ENCODE assay signal across 9 cellular contexts in genomic region chr6:159463440-159463839, GRCh38.
DNase-seq lines count a peak whose midpoint lies in the region; ATAC-seq, FAIRE-seq and TF ChIP-seq lines count a peak whose summit lies in the region.
"Had no signal": no experiment of that assay in that cellular context is flagged by ENCODE, and none has a peak within 500 bp of the region (broad histone marks: within the 10 kb centered on the region; RNA-seq: fewer than 3 reads in every experiment).

No MANE protein-coding gene starts in this region.

- peaks cover 29% of the 10 kb centered on the region for H3K4me1 Mint-ChIP-seq in astrocyte (ENCODE audit: low read depth, unreplicated experiment)
- peaks cover 2% of the 10 kb centered on the region for H3K4me1 Mint-ChIP-seq in activated CD4-positive, alpha-beta T cell treated with anti-CD3 and anti-CD28 coated beads, Interleukin-2, amount 10 ng/mL, durations not matched to agents 7 days and 5 days

- H3K36me3 Mint-ChIP-seq in astrocyte (ENCODE audit: low read depth, unreplicated experiment): no peaks in the 10 kb centered on the region
- no peaks in the 10 kb centered on the region for H3K36me3 Mint-ChIP-seq in activated CD4-positive, alpha-beta T cell treated with anti-CD3 and anti-CD28 coated beads, Interleukin-2, amount 10 ng/mL, durations not matched to agents 7 days and 5 days (ENCODE audit: low read depth)

- H3K4me1 ChIP-seq in KMS-11 (ENCODE audit: low read depth, poor library complexity, severe bottlenecking) (peaks cover 8% of the 10 kb centered on the region), astrocyte (ENCODE audit: insufficient read depth, low read length) (no peaks in the 10 kb centered on the region), lower lobe of right lung (no peaks in the 10 kb centered on the region)
- H3K4me1 ChIP-seq: colonic mucosa had no signal

- intact Hi-C loops in lower lobe of right lung (cut with DNase I): no loop called here

- no peaks in the 10 kb centered on the region for H3K9me3 ChIP-seq in astrocyte (ENCODE audit: insufficient read depth, low read depth, low read length)
- no peaks in the 10 kb centered on the region for H3K9me3 ChIP-seq in lower lobe of right lung
- H3K9me3 ChIP-seq: colonic mucosa had no signal

- no peak overlapping the region for H3K27ac Mint-ChIP-seq in astrocyte (ENCODE audit: unreplicated experiment)
- no peak overlapping the region for H3K27ac Mint-ChIP-seq in activated CD4-positive, alpha-beta T cell treated with anti-CD3 and anti-CD28 coated beads, Interleukin-2, amount 10 ng/mL, durations not matched to agents 7 days and 5 days

- H3K36me3 ChIP-seq in KMS-11 (ENCODE audit: insufficient read depth) (no peaks in the 10 kb centered on the region), astrocyte (ENCODE audit: insufficient read depth, low read length) (no peaks in the 10 kb centered on the region), lower lobe of right lung (no peaks in the 10 kb centered on the region)
- H3K36me3 ChIP-seq: colonic mucosa had no signal

- no peak overlapping the region for H3K4me3 Mint-ChIP-seq in astrocyte (ENCODE audit: unreplicated experiment)
- H3K4me3 Mint-ChIP-seq in activated CD4-positive, alpha-beta T cell treated with anti-CD3 and anti-CD28 coated beads, Interleukin-2, amount 10 ng/mL, durations not matched to agents 7 days and 5 days: no peak overlapping the region

- H4K20me1 ChIP-seq in KMS-11 (ENCODE audit: insufficient read depth) (no peaks in the 10 kb centered on the region), astrocyte (ENCODE audit: insufficient read depth, low read length) (no peaks in the 10 kb centered on the region)

- FAIRE-seq in astrocyte (lab: Jason Lieb, UNC): no peak

- H3K4me3 ChIP-seq in KMS-11 (IDR thresholded peaks at IDR 0.05; ENCODE audit: insufficient read depth, low read depth, low read length) (no peak overlapping the region), astrocyte (ENCODE audit: insufficient read depth, low read depth, low read length) (no peak overlapping the region), lower lobe of right lung (no peak overlapping the region)
- H3K4me3 ChIP-seq: colonic mucosa had no signal

- POLR2A ChIA-PET in activated CD4-positive, alpha-beta T cell treated with anti-CD3 and anti-CD28 coated beads, Interleukin-2, amount 10 ng/mL, durations not matched to agents 7 days and 5 days (lab: Charles Lee): no interaction called here

- no peaks in the 10 kb centered on the region for H3K79me2 ChIP-seq in KMS-11 (ENCODE audit: insufficient read depth, low read depth)
- no peaks in the 10 kb centered on the region for H3K79me2 ChIP-seq in astrocyte (ENCODE audit: insufficient read depth, low read length)

- H3K4me2 ChIP-seq in KMS-11: no peak overlapping the region
- no peak overlapping the region for H3K4me2 ChIP-seq in astrocyte (ENCODE audit: low read length)

- no peak overlapping the region for H2AFZ ChIP-seq in KMS-11 (ENCODE audit: low read depth)
- H2AFZ ChIP-seq in astrocyte (ENCODE audit: low read depth, low read length): no peak overlapping the region

- H3K9me3 Mint-ChIP-seq in astrocyte (ENCODE audit: unreplicated experiment): peaks cover 2% of the 10 kb centered on the region
- H3K9me3 Mint-ChIP-seq in activated CD4-positive, alpha-beta T cell treated with anti-CD3 and anti-CD28 coated beads, Interleukin-2, amount 10 ng/mL, durations not matched to agents 7 days and 5 days: no peaks in the 10 kb centered on the region

- no peaks in the 10 kb centered on the region for H3K27me3 Mint-ChIP-seq in astrocyte (ENCODE audit: low read depth, unreplicated experiment)
- peaks cover 12% of the 10 kb centered on the region for H3K27me3 Mint-ChIP-seq in activated CD4-positive, alpha-beta T cell treated with anti-CD3 and anti-CD28 coated beads, Interleukin-2, amount 10 ng/mL, durations not matched to agents 7 days and 5 days

- CTCF ChIA-PET in activated CD4-positive, alpha-beta T cell treated with anti-CD3 and anti-CD28 coated beads, Interleukin-2, amount 10 ng/mL, durations not matched to agents 7 days and 5 days (lab: Charles Lee): no interaction called here

- H3K9ac ChIP-seq in KMS-11: no peak overlapping the region
- no peak overlapping the region for H3K9ac ChIP-seq in astrocyte (ENCODE audit: low read length)

- DNase-seq in DMS153 (lab: John Stamatoyannopoulos, UW): peak; percentile 36
- no peak for DNase-seq in astrocyte (ENCODE audit: low read depth)
- DNase-seq in lower lobe of right lung: no peak
- no peak for DNase-seq in activated CD4-positive, alpha-beta T cell treated with anti-CD3 and anti-CD28 coated beads, Interleukin-2, amount 10 ng/mL, durations not matched to agents 7 days and 5 days
- DNase-seq in stimulated activated CD4-positive, alpha-beta T cell treated with anti-CD3 and anti-CD28 coated beads, Interleukin-4, amount 100 ng/mL, for 24 hours: no peak
- DNase-seq: colonic mucosa had no signal

- H3K27ac ChIP-seq in KMS-11 (no peak overlapping the region), astrocyte (ENCODE audit: low read depth, low read length) (no peak overlapping the region), lower lobe of right lung (no peak overlapping the region)
- H3K27ac ChIP-seq: colonic mucosa had no signal

- TF ChIP-seq CTCF in KMS-11 (conservative IDR thresholded peaks at IDR 0.05; ENCODE audit: low read depth, low read length): 0 out of 2 replicates have a peak, but pooled peaks have one; percentile 21
- TF ChIP-seq CTCF in astrocyte (IDR thresholded peaks at IDR 0.05; ENCODE audit: insufficient read depth, low read depth, low read length): peak; percentile 47
- peak; percentile 17 for TF ChIP-seq CTCF in lower lobe of right lung (IDR thresholded peaks at IDR 0.05)

- no peaks in the 10 kb centered on the region for H3K27me3 ChIP-seq in KMS-11 (ENCODE audit: insufficient read depth, low read depth)
- H3K27me3 ChIP-seq in astrocyte (ENCODE audit: insufficient read depth, low read length): no peaks in the 10 kb centered on the region
- H3K27me3 ChIP-seq in lower lobe of right lung (ENCODE audit: low read depth): no peaks in the 10 kb centered on the region
- H3K27me3 ChIP-seq: colonic mucosa had no signal

- ATAC-seq in lower lobe of right lung (no peak), GM21825 (IDR thresholded peaks at IDR 0.05; ENCODE audit: unreplicated experiment) (no peak), GM21381 (IDR thresholded peaks at IDR 0.05; ENCODE audit: unreplicated experiment) (no peak)
